In the genomic region with DNA sequence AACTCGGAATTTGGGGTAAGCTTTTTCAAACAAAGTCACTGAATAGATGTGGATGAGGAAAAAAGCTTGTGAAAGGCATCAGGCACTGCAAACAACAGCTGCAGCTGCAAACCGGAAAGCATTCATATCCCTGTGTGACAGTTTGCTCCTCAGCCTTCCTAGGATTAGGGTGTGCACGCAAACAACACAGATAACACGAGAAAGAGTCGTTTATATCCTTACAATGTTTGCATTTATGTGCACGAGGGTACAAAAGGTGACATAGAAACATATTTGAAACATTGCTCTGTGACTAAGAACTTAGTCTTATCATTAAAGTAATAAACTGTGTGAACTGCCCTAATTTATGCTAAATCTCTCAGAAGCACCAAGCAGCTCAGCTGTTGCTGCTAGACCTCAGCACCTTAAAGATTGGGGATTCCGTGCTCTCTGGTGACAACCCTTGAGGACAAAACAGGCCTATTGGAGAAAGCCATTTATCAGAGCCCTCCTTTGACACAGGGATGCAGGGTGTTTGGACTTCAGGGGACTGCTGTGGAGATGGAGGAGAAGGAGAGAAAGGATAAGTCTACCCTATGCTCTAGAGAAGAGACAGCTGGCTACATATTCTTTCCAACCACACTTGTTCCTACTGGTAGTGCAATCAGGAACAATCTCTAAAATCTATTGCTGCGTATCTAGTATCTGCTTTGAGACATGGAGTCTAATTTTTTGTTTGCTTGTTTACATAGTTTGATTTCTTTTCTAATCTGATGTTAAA, we compare ENCODE assay signal across 2 cellular contexts.
TF ChIP-seq lines count a peak whose summit lies in the region.

No MANE protein-coding gene starts in this region.

TF ChIP-seq in A549, 52 proteins besides CTCF, POLR2A, EP300 and RAD21 (continued from another document):
- TF ChIP-seq, protein P1, sequence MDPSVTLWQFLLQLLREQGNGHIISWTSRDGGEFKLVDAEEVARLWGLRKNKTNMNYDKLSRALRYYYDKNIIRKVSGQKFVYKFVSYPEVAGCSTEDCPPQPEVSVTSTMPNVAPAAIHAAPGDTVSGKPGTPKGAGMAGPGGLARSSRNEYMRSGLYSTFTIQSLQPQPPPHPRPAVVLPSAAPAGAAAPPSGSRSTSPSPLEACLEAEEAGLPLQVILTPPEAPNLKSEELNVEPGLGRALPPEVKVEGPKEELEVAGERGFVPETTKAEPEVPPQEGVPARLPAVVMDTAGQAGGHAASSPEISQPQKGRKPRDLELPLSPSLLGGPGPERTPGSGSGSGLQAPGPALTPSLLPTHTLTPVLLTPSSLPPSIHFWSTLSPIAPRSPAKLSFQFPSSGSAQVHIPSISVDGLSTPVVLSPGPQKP (IDR thresholded peaks at IDR 0.05; ENCODE audit: low read depth, low read length): no peak
- TF ChIP-seq TP53 (CRISPR knock-in tag; IDR thresholded peaks at IDR 0.05) (no peak), POLR2AphosphoS2 (conservative IDR thresholded peaks at IDR 0.05; ENCODE audit: low read length) (no peak), CHD2 (IDR thresholded peaks at IDR 0.05; ENCODE audit: low read length, partially characterized antibody) (no peak), ZFP36 (IDR thresholded peaks at IDR 0.05; ENCODE audit: borderline replicate concordance, partially characterized antibody) (no peak)
- TF ChIP-seq, protein P2, sequence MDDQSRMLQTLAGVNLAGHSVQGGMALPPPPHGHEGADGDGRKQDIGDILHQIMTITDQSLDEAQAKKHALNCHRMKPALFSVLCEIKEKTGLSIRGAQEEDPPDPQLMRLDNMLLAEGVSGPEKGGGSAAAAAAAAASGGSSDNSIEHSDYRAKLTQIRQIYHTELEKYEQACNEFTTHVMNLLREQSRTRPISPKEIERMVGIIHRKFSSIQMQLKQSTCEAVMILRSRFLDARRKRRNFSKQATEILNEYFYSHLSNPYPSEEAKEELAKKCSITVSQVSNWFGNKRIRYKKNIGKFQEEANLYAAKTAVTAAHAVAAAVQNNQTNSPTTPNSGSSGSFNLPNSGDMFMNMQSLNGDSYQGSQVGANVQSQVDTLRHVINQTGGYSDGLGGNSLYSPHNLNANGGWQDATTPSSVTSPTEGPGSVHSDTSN (IDR thresholded peaks at IDR 0.05): no peak

TF ChIP-seq in GM23338, 12 proteins besides CTCF, POLR2A, EP300 and RAD21 (continued from another document):
- TF ChIP-seq, protein P3, sequence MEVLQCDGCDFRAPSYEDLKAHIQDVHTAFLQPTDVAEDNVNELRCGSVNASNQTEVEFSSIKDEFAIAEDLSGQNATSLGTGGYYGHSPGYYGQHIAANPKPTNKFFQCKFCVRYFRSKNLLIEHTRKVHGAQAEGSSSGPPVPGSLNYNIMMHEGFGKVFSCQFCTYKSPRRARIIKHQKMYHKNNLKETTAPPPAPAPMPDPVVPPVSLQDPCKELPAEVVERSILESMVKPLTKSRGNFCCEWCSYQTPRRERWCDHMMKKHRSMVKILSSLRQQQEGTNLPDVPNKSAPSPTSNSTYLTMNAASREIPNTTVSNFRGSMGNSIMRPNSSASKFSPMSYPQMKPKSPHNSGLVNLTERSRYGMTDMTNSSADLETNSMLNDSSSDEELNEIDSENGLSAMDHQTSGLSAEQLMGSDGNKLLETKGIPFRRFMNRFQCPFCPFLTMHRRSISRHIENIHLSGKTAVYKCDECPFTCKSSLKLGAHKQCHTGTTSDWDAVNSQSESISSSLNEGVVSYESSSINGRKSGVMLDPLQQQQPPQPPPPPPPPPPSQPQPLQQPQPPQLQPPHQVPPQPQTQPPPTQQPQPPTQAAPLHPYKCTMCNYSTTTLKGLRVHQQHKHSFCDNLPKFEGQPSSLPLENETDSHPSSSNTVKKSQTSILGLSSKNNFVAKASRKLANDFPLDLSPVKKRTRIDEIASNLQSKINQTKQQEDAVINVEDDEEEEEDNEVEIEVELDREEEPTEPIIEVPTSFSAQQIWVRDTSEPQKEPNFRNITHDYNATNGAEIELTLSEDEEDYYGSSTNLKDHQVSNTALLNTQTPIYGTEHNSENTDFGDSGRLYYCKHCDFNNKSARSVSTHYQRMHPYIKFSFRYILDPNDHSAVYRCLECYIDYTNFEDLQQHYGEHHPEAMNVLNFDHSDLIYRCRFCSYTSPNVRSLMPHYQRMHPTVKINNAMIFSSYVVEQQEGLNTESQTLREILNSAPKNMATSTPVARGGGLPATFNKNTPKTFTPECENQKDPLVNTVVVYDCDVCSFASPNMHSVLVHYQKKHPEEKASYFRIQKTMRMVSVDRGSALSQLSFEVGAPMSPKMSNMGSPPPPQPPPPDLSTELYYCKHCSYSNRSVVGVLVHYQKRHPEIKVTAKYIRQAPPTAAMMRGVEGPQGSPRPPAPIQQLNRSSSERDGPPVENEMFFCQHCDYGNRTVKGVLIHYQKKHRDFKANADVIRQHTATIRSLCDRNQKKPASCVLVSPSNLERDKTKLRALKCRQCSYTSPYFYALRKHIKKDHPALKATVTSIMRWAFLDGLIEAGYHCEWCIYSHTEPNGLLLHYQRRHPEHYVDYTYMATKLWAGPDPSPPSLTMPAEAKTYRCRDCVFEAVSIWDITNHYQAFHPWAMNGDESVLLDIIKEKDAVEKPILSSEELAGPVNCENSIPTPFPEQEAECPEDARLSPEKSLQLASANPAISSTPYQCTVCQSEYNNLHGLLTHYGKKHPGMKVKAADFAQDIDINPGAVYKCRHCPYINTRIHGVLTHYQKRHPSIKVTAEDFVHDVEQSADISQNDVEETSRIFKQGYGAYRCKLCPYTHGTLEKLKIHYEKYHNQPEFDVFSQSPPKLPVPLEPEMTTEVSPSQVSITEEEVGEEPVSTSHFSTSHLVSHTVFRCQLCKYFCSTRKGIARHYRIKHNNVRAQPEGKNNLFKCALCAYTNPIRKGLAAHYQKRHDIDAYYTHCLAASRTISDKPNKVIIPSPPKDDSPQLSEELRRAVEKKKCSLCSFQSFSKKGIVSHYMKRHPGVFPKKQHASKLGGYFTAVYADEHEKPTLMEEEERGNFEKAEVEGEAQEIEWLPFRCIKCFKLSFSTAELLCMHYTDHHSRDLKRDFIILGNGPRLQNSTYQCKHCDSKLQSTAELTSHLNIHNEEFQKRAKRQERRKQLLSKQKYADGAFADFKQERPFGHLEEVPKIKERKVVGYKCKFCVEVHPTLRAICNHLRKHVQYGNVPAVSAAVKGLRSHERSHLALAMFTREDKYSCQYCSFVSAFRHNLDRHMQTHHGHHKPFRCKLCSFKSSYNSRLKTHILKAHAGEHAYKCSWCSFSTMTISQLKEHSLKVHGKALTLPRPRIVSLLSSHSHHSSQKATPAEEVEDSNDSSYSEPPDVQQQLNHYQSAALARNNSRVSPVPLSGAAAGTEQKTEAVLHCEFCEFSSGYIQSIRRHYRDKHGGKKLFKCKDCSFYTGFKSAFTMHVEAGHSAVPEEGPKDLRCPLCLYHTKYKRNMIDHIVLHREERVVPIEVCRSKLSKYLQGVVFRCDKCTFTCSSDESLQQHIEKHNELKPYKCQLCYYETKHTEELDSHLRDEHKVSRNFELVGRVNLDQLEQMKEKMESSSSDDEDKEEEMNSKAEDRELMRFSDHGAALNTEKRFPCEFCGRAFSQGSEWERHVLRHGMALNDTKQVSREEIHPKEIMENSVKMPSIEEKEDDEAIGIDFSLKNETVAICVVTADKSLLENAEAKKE (CRISPR knock-in tag; IDR thresholded peaks at IDR 0.05): no peak
- TF ChIP-seq, protein P4, sequence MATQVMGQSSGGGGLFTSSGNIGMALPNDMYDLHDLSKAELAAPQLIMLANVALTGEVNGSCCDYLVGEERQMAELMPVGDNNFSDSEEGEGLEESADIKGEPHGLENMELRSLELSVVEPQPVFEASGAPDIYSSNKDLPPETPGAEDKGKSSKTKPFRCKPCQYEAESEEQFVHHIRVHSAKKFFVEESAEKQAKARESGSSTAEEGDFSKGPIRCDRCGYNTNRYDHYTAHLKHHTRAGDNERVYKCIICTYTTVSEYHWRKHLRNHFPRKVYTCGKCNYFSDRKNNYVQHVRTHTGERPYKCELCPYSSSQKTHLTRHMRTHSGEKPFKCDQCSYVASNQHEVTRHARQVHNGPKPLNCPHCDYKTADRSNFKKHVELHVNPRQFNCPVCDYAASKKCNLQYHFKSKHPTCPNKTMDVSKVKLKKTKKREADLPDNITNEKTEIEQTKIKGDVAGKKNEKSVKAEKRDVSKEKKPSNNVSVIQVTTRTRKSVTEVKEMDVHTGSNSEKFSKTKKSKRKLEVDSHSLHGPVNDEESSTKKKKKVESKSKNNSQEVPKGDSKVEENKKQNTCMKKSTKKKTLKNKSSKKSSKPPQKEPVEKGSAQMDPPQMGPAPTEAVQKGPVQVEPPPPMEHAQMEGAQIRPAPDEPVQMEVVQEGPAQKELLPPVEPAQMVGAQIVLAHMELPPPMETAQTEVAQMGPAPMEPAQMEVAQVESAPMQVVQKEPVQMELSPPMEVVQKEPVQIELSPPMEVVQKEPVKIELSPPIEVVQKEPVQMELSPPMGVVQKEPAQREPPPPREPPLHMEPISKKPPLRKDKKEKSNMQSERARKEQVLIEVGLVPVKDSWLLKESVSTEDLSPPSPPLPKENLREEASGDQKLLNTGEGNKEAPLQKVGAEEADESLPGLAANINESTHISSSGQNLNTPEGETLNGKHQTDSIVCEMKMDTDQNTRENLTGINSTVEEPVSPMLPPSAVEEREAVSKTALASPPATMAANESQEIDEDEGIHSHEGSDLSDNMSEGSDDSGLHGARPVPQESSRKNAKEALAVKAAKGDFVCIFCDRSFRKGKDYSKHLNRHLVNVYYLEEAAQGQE (IDR thresholded peaks at IDR 0.05; ENCODE audit: unreplicated experiment): no peak
- TF ChIP-seq EZH2 (IDR thresholded peaks at IDR 0.05; ENCODE audit: low read depth, unreplicated experiment): no peak
- TF ChIP-seq NANOG (IDR thresholded peaks at IDR 0.05; ENCODE audit: borderline replicate concordance): no peak
- no peak for TF ChIP-seq CREB1 (CRISPR knock-in tag; IDR thresholded peaks at IDR 0.05; ENCODE audit: low read depth)
